1 cellular context compared by ENCODE assay signal in genomic region chr17:61411944-61412859, GRCh38.
TF ChIP-seq lines count a peak whose summit lies in the region.

No MANE protein-coding gene starts in this region.

TF ChIP-seq in HepG2, 621 proteins besides CTCF, POLR2A, EP300 and RAD21 (continued from another document and continues in another):
- peak; percentile 81 for TF ChIP-seq ZHX1 (CRISPR knock-in tag; IDR thresholded peaks at IDR 0.05; ENCODE audit: low read depth)
- TF ChIP-seq RXRA (CRISPR knock-in tag; IDR thresholded peaks at IDR 0.05): peak; percentile 62
- TF ChIP-seq ZSCAN31 (CRISPR knock-in tag; IDR thresholded peaks at IDR 0.05; ENCODE audit: low read depth): peak; percentile 99
- TF ChIP-seq ZBTB2 (CRISPR knock-in tag; IDR thresholded peaks at IDR 0.05; ENCODE audit: low read depth): peak; percentile 79
- TF ChIP-seq REXO4 (CRISPR knock-in tag; IDR thresholded peaks at IDR 0.05; ENCODE audit: borderline replicate concordance): no peak
- TF ChIP-seq KLF13 (CRISPR knock-in tag; IDR thresholded peaks at IDR 0.05): peak; percentile 86; the same call in 1 of the 2 replicates
- peak; percentile 82; the same call in 1 of the 2 replicates for TF ChIP-seq ZNF704 (CRISPR knock-in tag; IDR thresholded peaks at IDR 0.05; ENCODE audit: borderline replicate concordance)
- TF ChIP-seq PBX2 (CRISPR knock-in tag; IDR thresholded peaks at IDR 0.05): no peak
- TF ChIP-seq PRDM15 (CRISPR knock-in tag; IDR thresholded peaks at IDR 0.05): 0 out of 2 replicates have a peak, but pooled peaks have one; percentile 14
- peak; percentile 77; the same call in 1 of the 2 replicates for TF ChIP-seq TOE1 (CRISPR knock-in tag; IDR thresholded peaks at IDR 0.05)
- 0 out of 2 replicates have a peak, but pooled peaks have one; percentile 23 for TF ChIP-seq RFXANK (CRISPR knock-in tag; IDR thresholded peaks at IDR 0.05)
- peak; percentile 91 for TF ChIP-seq ZNF747 (CRISPR knock-in tag; IDR thresholded peaks at IDR 0.05; ENCODE audit: borderline replicate concordance)
- TF ChIP-seq KDM5B (CRISPR knock-in tag; IDR thresholded peaks at IDR 0.05; ENCODE audit: borderline replicate concordance): peak; percentile 91; the same call in 1 of the 2 replicates
- TF ChIP-seq HIVEP1 (CRISPR knock-in tag; IDR thresholded peaks at IDR 0.05): no peak
- 0 out of 2 replicates have a peak, but pooled peaks have one; percentile 24 for TF ChIP-seq POLR2AphosphoS5 (IDR thresholded peaks at IDR 0.05; ENCODE audit: low read depth, low read length)
- TF ChIP-seq SP1 (IDR thresholded peaks at IDR 0.05): no peak
- no peak; the same call in 1 of the 2 replicates for TF ChIP-seq SP1 (CRISPR knock-in tag; IDR thresholded peaks at IDR 0.05)
- TF ChIP-seq ZNF792 (CRISPR knock-in tag; IDR thresholded peaks at IDR 0.05): peak; percentile 90
- TF ChIP-seq ZNF549 (CRISPR knock-in tag; IDR thresholded peaks at IDR 0.05): no peak
- 0 out of 2 replicates have a peak, but pooled peaks have one; percentile 48 for TF ChIP-seq ZNF629 (CRISPR knock-in tag; conservative IDR thresholded peaks at IDR 0.05)
- TF ChIP-seq MATR3 (CRISPR knock-in tag; IDR thresholded peaks at IDR 0.05): no peak
- TF ChIP-seq PCBP2 (optimal IDR thresholded peaks at IDR 0.05; ENCODE audit: low read depth, low read length, poor library complexity, severe bottlenecking): no peak
- TF ChIP-seq TEAD2 (CRISPR knock-in tag; IDR thresholded peaks at IDR 0.05): no peak
- peak; percentile 81 for TF ChIP-seq YEATS4 (CRISPR knock-in tag; IDR thresholded peaks at IDR 0.05; ENCODE audit: borderline replicate concordance)
- TF ChIP-seq ZNF124 (CRISPR knock-in tag; IDR thresholded peaks at IDR 0.05): peak; percentile 97
- peak; percentile 91 for TF ChIP-seq ZNF569 (CRISPR knock-in tag; IDR thresholded peaks at IDR 0.05; ENCODE audit: borderline replicate concordance)
- TF ChIP-seq SUZ12 (IDR thresholded peaks at IDR 0.05; ENCODE audit: low read depth, low read length): no peak
- peak; percentile 80 for TF ChIP-seq THAP11 (CRISPR knock-in tag; IDR thresholded peaks at IDR 0.05)
- TF ChIP-seq CCDC6 (CRISPR knock-in tag; IDR thresholded peaks at IDR 0.05): peak; percentile 73
- TF ChIP-seq RORA (CRISPR knock-in tag; IDR thresholded peaks at IDR 0.05): no peak
- no peak for TF ChIP-seq FOXK1 (CRISPR knock-in tag; IDR thresholded peaks at IDR 0.05; ENCODE audit: borderline replicate concordance, low read depth)
- TF ChIP-seq MXD1 (CRISPR knock-in tag; IDR thresholded peaks at IDR 0.05): peak; percentile 92
- no peak for TF ChIP-seq HNRNPK (IDR thresholded peaks at IDR 0.05; ENCODE audit: low read depth, low read length, poor library complexity, severe bottlenecking)
- peak; percentile 37; the same call in 1 of the 2 replicates for TF ChIP-seq RERE (CRISPR knock-in tag; IDR thresholded peaks at IDR 0.05; ENCODE audit: low read depth)
- peak; percentile 49; the same call in 1 of the 2 replicates for TF ChIP-seq ZNF264 (CRISPR knock-in tag; IDR thresholded peaks at IDR 0.05)
- TF ChIP-seq TMF1 (CRISPR knock-in tag; IDR thresholded peaks at IDR 0.05; ENCODE audit: low read depth): peak; percentile 77
- TF ChIP-seq GZF1 (CRISPR knock-in tag; IDR thresholded peaks at IDR 0.05): 0 out of 2 replicates have a peak, but pooled peaks have one; percentile 87
- TF ChIP-seq ZNF607 (CRISPR knock-in tag; IDR thresholded peaks at IDR 0.05; ENCODE audit: borderline replicate concordance): peak; percentile 70; the same call in 1 of the 2 replicates
- peak; percentile 81; the same call in 1 of the 2 replicates for TF ChIP-seq ZNF615 (CRISPR knock-in tag; IDR thresholded peaks at IDR 0.05; ENCODE audit: borderline replicate concordance)
- TF ChIP-seq PRDM10 (CRISPR knock-in tag; IDR thresholded peaks at IDR 0.05; ENCODE audit: low read depth): 0 out of 2 replicates have a peak, but pooled peaks have one; percentile 23
- TF ChIP-seq ZFP36 (IDR thresholded peaks at IDR 0.05; ENCODE audit: borderline replicate concordance, low read depth, low read length, partially characterized antibody): peak; percentile 13
